ENCODE assay signal across 8 cellular contexts in genomic region chr6:30681696-30682180, GRCh38. TPM values are rescaled to one million over a fixed set of nuclear protein-coding genes. Genes with fewer than 3 reads are reported as not detected.
DNase-seq lines count a peak whose midpoint lies in the region; ATAC-seq and TF ChIP-seq lines count a peak whose summit lies in the region.

No MANE protein-coding gene starts in this region.

- no peak for ATAC-seq in HG02623 (IDR thresholded peaks at IDR 0.05; ENCODE audit: unreplicated experiment)
- ATAC-seq in GM21529 (IDR thresholded peaks at IDR 0.05; ENCODE audit: unreplicated experiment) = no peak

- no peak for TF ChIP-seq CTCF in GM10266 (IDR thresholded peaks at IDR 0.05; ENCODE audit: control insufficient read depth, insufficient read depth, low read depth, missing control alignments)
- TF ChIP-seq CTCF in Peyer's patch (IDR thresholded peaks at IDR 0.05) = no peak
- TF ChIP-seq CTCF in endothelial cell (IDR thresholded peaks at IDR 0.05; ENCODE audit: unreplicated experiment) = no peak
- TF ChIP-seq CTCF in sigmoid colon (IDR thresholded peaks at IDR 0.05) = no peak

- H3K27ac ChIP-seq in Peyer's patch (peak overlapping the region; percentile 86 to 98 (median 94)), sigmoid colon (peak overlapping the region; percentile 94 to 99 (median 98))

- no peak for TF ChIP-seq EP300 in sigmoid colon (IDR thresholded peaks at IDR 0.05)

- H3K27me3 ChIP-seq in Peyer's patch (no peaks in the 10 kb centered on the region), sigmoid colon (no peaks in the 10 kb centered on the region)

- peak; percentile 7 for DNase-seq in GM10266 (ENCODE audit: extremely low spot score)
- DNase-seq in Peyer's patch = no peak
- no peak for DNase-seq in endothelial cell (ENCODE audit: low spot score)
- no peak for DNase-seq in sigmoid colon
- no peak for DNase-seq in HPDE6-E6E7 (ENCODE audit: extremely low spot score)
- DNase-seq in NCI-H1694 treated with DMSO at 0.1 percent for 48 hours (lab: John Stamatoyannopoulos, UW) = no peak

- no peaks in the 10 kb centered on the region for H3K9me3 ChIP-seq in Peyer's patch
- no peaks in the 10 kb centered on the region for H3K9me3 ChIP-seq in sigmoid colon

- intact Hi-C loops in sigmoid colon (cut with DNase I) = loop anchor here (2.0 to 5.0 kb wide), 2 partner anchors 101 to 146 kb away; no protein-coding TSS in a partner anchor

- H3K4me1 ChIP-seq in Peyer's patch = peaks cover 0 to 41% (median 9%) of the 10 kb centered on the region in 4 donors
- peaks cover 0 to 79% (median 72%) of the 10 kb centered on the region in 4 donors for H3K4me1 ChIP-seq in sigmoid colon

- peaks cover 40% of the 10 kb centered on the region for H3K36me3 Mint-ChIP-seq in endothelial cell (ENCODE audit: low read depth, unreplicated experiment)

- H3K27me3 Mint-ChIP-seq in endothelial cell (ENCODE audit: unreplicated experiment) = peaks cover 27% of the 10 kb centered on the region

- 41 to 76% methylated on average over 6 of the region's 6 CpGs for WGBS in sigmoid colon, 2 donors

- TF ChIP-seq POLR2A in Peyer's patch (IDR thresholded peaks at IDR 0.05) = no peak
- TF ChIP-seq POLR2A in sigmoid colon (IDR thresholded peaks at IDR 0.05) = no peak

- H3K27ac Mint-ChIP-seq in endothelial cell (ENCODE audit: unreplicated experiment) = peak overlapping the region; percentile 93

- H3K4me1 Mint-ChIP-seq in endothelial cell (ENCODE audit: unreplicated experiment) = peaks cover 55% of the 10 kb centered on the region

- peak overlapping the region; percentile 72 to 78 (median 74) for H3K4me3 ChIP-seq in Peyer's patch
- peak overlapping the region; percentile 7 to 87 (median 71) for H3K4me3 ChIP-seq in sigmoid colon

- peak overlapping the region; percentile 100 for H3K4me3 Mint-ChIP-seq in endothelial cell (ENCODE audit: unreplicated experiment)

- H3K36me3 ChIP-seq in Peyer's patch = peaks cover 0 to 20% (median 0%) of the 10 kb centered on the region in 3 donors
- peaks cover 7 to 32% (median 20%) of the 10 kb centered on the region in 4 donors for H3K36me3 ChIP-seq in sigmoid colon

- no peaks in the 10 kb centered on the region for H3K9me3 Mint-ChIP-seq in endothelial cell (ENCODE audit: unreplicated experiment)

RNA-seq across cellular contexts. Expression of gene PPP1R18, which starts 4.7 kb away (rescaled TPM):
- total RNA-seq in Peyer's patch (10 to 100 TPM in 2 of 4 donors, 1 to 10 TPM in 2; 4.7 to 52.8 (median 9.0) TPM), endothelial cell (ENCODE audit: unreplicated experiment) (285 TPM), sigmoid colon (10 to 100 TPM; 32.6 to 69.8 (median 39.0) TPM)
- polyA plus RNA-seq in sigmoid colon = 10 to 100 TPM; 15.0 to 51.2 (median 27.6) TPM

RNA-seq across cellular contexts. Expression of gene DHX16, which starts 8.9 kb away (rescaled TPM):
- total RNA-seq in Peyer's patch (10 to 100 TPM; 39.6 to 68.1 (median 58.2) TPM), endothelial cell (ENCODE audit: unreplicated experiment) (38.5 TPM), sigmoid colon (10 to 100 TPM; 18.0 to 22.8 (median 21.3) TPM)
- 10 to 100 TPM; 21.6 to 34.2 (median 25.2) TPM for polyA plus RNA-seq in sigmoid colon

RNA-seq across cellular contexts. Expression of gene NRM, which starts 9.0 kb away (rescaled TPM):
- total RNA-seq in Peyer's patch (1 to 10 TPM in 2 of 4 donors, not detected in 2; 2.0 to 2.7 TPM), endothelial cell (ENCODE audit: unreplicated experiment) (26.0 TPM), sigmoid colon (1 to 10 TPM; 2.4 to 9.7 (median 5.0) TPM)
- polyA plus RNA-seq in sigmoid colon = 10 to 100 TPM in 1 of 3 donors, 1 to 10 TPM in 2; 1.8 to 13.8 (median 2.8) TPM

RNA-seq across cellular contexts. Expression of gene C6orf136, which starts 34.8 kb away (rescaled TPM):
- total RNA-seq in Peyer's patch (100 to 1,000 TPM in 2 of 4 donors, 10 to 100 TPM in 2; 35.5 to 111 (median 83.8) TPM), endothelial cell (ENCODE audit: unreplicated experiment) (15.1 TPM), sigmoid colon (10 to 100 TPM in 2 of 4 donors, 1 to 10 TPM in 2; 7.8 to 36.7 (median 20.7) TPM)
- 10 to 100 TPM; 51.1 to 60.8 (median 52.3) TPM for polyA plus RNA-seq in sigmoid colon

RNA-seq across cellular contexts. Expression of gene MDC1, which starts 35.3 kb away (rescaled TPM):
- 10 to 100 TPM in 3 of 4 donors, 1 to 10 TPM in 1; 7.5 to 51.2 (median 19.4) TPM for total RNA-seq in Peyer's patch
- total RNA-seq in endothelial cell (ENCODE audit: unreplicated experiment) = 51.7 TPM
- total RNA-seq in sigmoid colon = 10 to 100 TPM in 1 of 4 donors, 1 to 10 TPM in 3; 5.4 to 16.1 (median 6.7) TPM
- polyA plus RNA-seq in sigmoid colon = 10 to 100 TPM in 1 of 3 donors, 1 to 10 TPM in 2; 1.8 to 17.4 (median 3.7) TPM
